12 cellular contexts compared by ENCODE assay signal in the genomic region with DNA sequence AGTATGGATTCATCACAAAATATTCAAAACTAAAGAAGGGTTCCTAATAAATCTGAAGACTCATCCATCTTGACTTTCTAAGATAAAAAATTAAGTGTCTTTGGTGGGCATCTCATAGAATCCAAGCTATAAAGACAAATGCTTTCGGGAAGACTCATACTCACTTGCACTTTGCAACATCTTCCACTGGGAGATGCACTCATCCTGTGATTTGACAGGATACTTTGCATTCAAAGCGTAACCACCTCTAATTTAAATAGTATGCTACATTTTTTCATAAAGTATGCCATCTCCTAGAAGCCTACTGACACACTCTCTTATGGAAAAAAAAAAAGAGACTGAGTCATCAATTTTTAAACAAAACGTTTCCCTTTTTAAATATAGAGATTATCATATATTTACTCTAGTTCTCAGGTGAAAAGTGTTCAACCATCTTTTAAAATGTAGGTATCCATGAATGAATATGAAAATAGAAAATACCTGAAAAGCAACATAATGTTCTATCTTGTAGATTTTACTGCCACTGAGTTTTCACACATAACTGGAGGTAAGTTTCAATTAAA.
DNase-seq lines count a peak whose midpoint lies in the region; ATAC-seq, FAIRE-seq and TF ChIP-seq lines count a peak whose summit lies in the region.
"Had no signal": no experiment of that assay in that cellular context is flagged by ENCODE, and none has a peak within 500 bp of the region (broad histone marks: within the 10 kb centered on the region; RNA-seq: fewer than 3 reads in every experiment).

No MANE protein-coding gene starts in this region.

- H3K27me3 Mint-ChIP-seq in activated T-helper 2 cell treated with anti-CD3 and anti-CD28 coated beads, Interferon-gamma antibody, Interleukin-2, Interleukin-4, amounts not matched to agents 10 μg/mL and 5 μg/mL and 100 μg/mL, durations not matched to agents 14 hours and 24 hours and 36 hours (ENCODE audit: low read depth), result no peaks in the 10 kb centered on the region

- no peak overlapping the region for H3K4me3 Mint-ChIP-seq in activated T-helper 2 cell treated with anti-CD3 and anti-CD28 coated beads, Interferon-gamma antibody, Interleukin-2, Interleukin-4, amounts not matched to agents 10 μg/mL and 5 μg/mL and 100 μg/mL, durations not matched to agents 14 hours and 24 hours and 36 hours (ENCODE audit: low read depth)
- H3K4me3 Mint-ChIP-seq: activated T-cell treated with anti-CD3 and anti-CD28 coated beads, Interleukin-2, amount 50 U/mL, for 72 hours; T-helper 1 cell treated with Interleukin-12 subunit alpha and Interleukin-12 subunit beta and Interleukin-4 antibody, amounts not matched to agents 30 μg/mL and 1 μg/mL, for 36 hours had no signal

- no peak for TF ChIP-seq EP300 in A549 (IDR thresholded peaks at IDR 0.05)

- no peak overlapping the region for H3K4me3 ChIP-seq in A549
- no peak overlapping the region for H3K4me3 ChIP-seq in RWPE2 (ENCODE audit: severe bottlenecking)
- H3K4me3 ChIP-seq in fibroblast of mammary gland (ENCODE audit: control insufficient read depth, low read depth, low read length), result no peak overlapping the region
- H3K4me3 ChIP-seq: thoracic aorta had no signal

- TF ChIP-seq CTCF in A549 (IDR thresholded peaks at IDR 0.05) (0 out of 3 replicates have a peak, but pooled peaks have one; percentile 15), RWPE2 (IDR thresholded peaks at IDR 0.05; ENCODE audit: poor library complexity, severe bottlenecking) (peak; percentile 87), fibroblast of mammary gland (conservative IDR thresholded peaks at IDR 0.05; ENCODE audit: control insufficient read depth, insufficient read depth, low read depth, low read length) (peak; percentile 48)

- TF ChIP-seq RAD21 in A549 (conservative IDR thresholded peaks at IDR 0.05 in 1 of 2, IDR thresholded peaks at IDR 0.05 in 1 of 2), result peak; percentile 17 to 34; a peak in 2 of 5 replicates

- H3K27ac ChIP-seq in A549, result no peak overlapping the region
- H3K27ac ChIP-seq in RWPE2 (ENCODE audit: poor library complexity, severe bottlenecking), result peak overlapping the region; percentile 55
- H3K27ac ChIP-seq: thoracic aorta had no signal

- POLR2A ChIA-PET in A549 (lab: Yijun Ruan, JAX), result no interaction called here

- H3K4me2 ChIP-seq in A549, result no peak overlapping the region

- no peak for FAIRE-seq in A549 (lab: Jason Lieb, UNC)
- peak; percentile 31 for FAIRE-seq in GM12891 (lab: Jason Lieb, UNC)

- TF ChIP-seq POLR2A in A549 (IDR thresholded peaks at IDR 0.05; ENCODE audit: low read length) (no peak), GM12891 (IDR thresholded peaks at IDR 0.05; ENCODE audit: low read depth, low read length) (no peak)

- H3K9me3 ChIP-seq in A549 (no peaks in the 10 kb centered on the region), RWPE2 (ENCODE audit: severe bottlenecking) (no peaks in the 10 kb centered on the region)
- H3K9me3 ChIP-seq: thoracic aorta had no signal

- H3K36me3 Mint-ChIP-seq in activated T-helper 2 cell treated with anti-CD3 and anti-CD28 coated beads, Interferon-gamma antibody, Interleukin-2, Interleukin-4, amounts not matched to agents 10 μg/mL and 5 μg/mL and 100 μg/mL, durations not matched to agents 14 hours and 24 hours and 36 hours (ENCODE audit: low read depth), result no peaks in the 10 kb centered on the region

- H3K9me3 Mint-ChIP-seq in activated T-helper 2 cell treated with anti-CD3 and anti-CD28 coated beads, Interferon-gamma antibody, Interleukin-2, Interleukin-4, amounts not matched to agents 10 μg/mL and 5 μg/mL and 100 μg/mL, durations not matched to agents 14 hours and 24 hours and 36 hours, result no peaks in the 10 kb centered on the region
- H3K9me3 Mint-ChIP-seq: activated T-cell treated with anti-CD3 and anti-CD28 coated beads, Interleukin-2, amount 50 U/mL, for 72 hours; T-helper 1 cell treated with Interleukin-12 subunit alpha and Interleukin-12 subunit beta and Interleukin-4 antibody, amounts not matched to agents 30 μg/mL and 1 μg/mL, for 36 hours had no signal

- no peaks in the 10 kb centered on the region for H3K36me3 ChIP-seq in RWPE2 (ENCODE audit: low read depth)
- H3K36me3 ChIP-seq: thoracic aorta had no signal

- H3K27me3 ChIP-seq in RWPE2 (ENCODE audit: insufficient read depth, poor library complexity, severe bottlenecking), result no peaks in the 10 kb centered on the region

- no peaks in the 10 kb centered on the region for H3K4me1 Mint-ChIP-seq in activated T-helper 2 cell treated with anti-CD3 and anti-CD28 coated beads, Interferon-gamma antibody, Interleukin-2, Interleukin-4, amounts not matched to agents 10 μg/mL and 5 μg/mL and 100 μg/mL, durations not matched to agents 14 hours and 24 hours and 36 hours (ENCODE audit: low read depth)

- H3K27ac Mint-ChIP-seq in activated T-helper 2 cell treated with anti-CD3 and anti-CD28 coated beads, Interferon-gamma antibody, Interleukin-2, Interleukin-4, amounts not matched to agents 10 μg/mL and 5 μg/mL and 100 μg/mL, durations not matched to agents 14 hours and 24 hours and 36 hours, result no peak overlapping the region
- H3K27ac Mint-ChIP-seq: activated T-cell treated with anti-CD3 and anti-CD28 coated beads, Interleukin-2, amount 50 U/mL, for 72 hours; T-helper 1 cell treated with Interleukin-12 subunit alpha and Interleukin-12 subunit beta and Interleukin-4 antibody, amounts not matched to agents 30 μg/mL and 1 μg/mL, for 36 hours had no signal

- CTCF ChIA-PET in A549 (lab: Yijun Ruan, JAX), result interaction anchor here (0.6 to 1.6 kb wide), 3 partner anchors 228 to 251 kb away, joined by 3 to 7 read pairs (median 3); no protein-coding TSS in a partner anchor

- ATAC-seq in A549 (no peak), RWPE2 (ENCODE audit: low read depth) (peak; percentile 84), HG02970 (IDR thresholded peaks at IDR 0.05; ENCODE audit: low FRiP score, unreplicated experiment) (no peak)
- ATAC-seq: activated T-cell treated with anti-CD3 and anti-CD28 coated beads, Interleukin-2, amount 50 U/mL, for 72 hours had no signal

- H3K4me1 ChIP-seq in A549, result no peaks in the 10 kb centered on the region
- H3K4me1 ChIP-seq in RWPE2 (ENCODE audit: insufficient read depth, poor library complexity, severe bottlenecking), result peaks cover 18% of the 10 kb centered on the region

- DNase-seq in A549 (ENCODE audit: low read depth in 1 of 2, low spot score in 1 of 2) (no peak), GM12891 (ENCODE audit: insufficient read length, low spot score) (no peak), RWPE2 (ENCODE audit: low spot score) (no peak), fibroblast of mammary gland (ENCODE audit: low read depth) (peak; percentile 11), EL (no peak), T-helper 2 cell (no peak)
- no peak for DNase-seq in activated T-helper 2 cell treated with anti-CD3 and anti-CD28 coated beads, Interferon-gamma antibody, Interleukin-2, Interleukin-4, amounts not matched to agents 10 μg/mL and 5 μg/mL and 100 μg/mL, durations not matched to agents 14 hours and 24 hours and 36 hours (ENCODE audit: low spot score)
- DNase-seq: activated T-cell treated with anti-CD3 and anti-CD28 coated beads, Interleukin-2, amount 50 U/mL, for 72 hours; effector memory CD4-positive, alpha-beta T cell had no signal

- intact Hi-C loops in activated T-helper 2 cell treated with anti-CD3 and anti-CD28 coated beads, Interferon-gamma antibody, Interleukin-2, Interleukin-4, amounts not matched to agents 10 μg/mL and 5 μg/mL and 100 μg/mL, durations not matched to agents 14 hours and 24 hours and 36 hours (cut with micrococcal nuclease), result no loop called here

- 2% methylated on average over 3 of the region's 3 CpGs for WGBS in A549 (ENCODE audit: missing lambda C conversion rate)

TF ChIP-seq in A549, 52 proteins besides CTCF, POLR2A, EP300 and RAD21 (continues in another document):
- TF ChIP-seq MAFK (IDR thresholded peaks at IDR 0.05; ENCODE audit: partially characterized antibody) (peak; percentile 55), RFX5 (IDR thresholded peaks at IDR 0.05) (no peak), NPAS2 (CRISPR knock-in tag; IDR thresholded peaks at IDR 0.05; ENCODE audit: borderline replicate concordance) (no peak), RCOR1 (IDR thresholded peaks at IDR 0.05; ENCODE audit: low read depth, low read length) (no peak), CHD2 (IDR thresholded peaks at IDR 0.05; ENCODE audit: low read length, partially characterized antibody) (no peak)

TF ChIP-seq in GM12891, 5 proteins besides CTCF, POLR2A, EP300 and RAD21:
- TF ChIP-seq POLR2AphosphoS5 (IDR thresholded peaks at IDR 0.05; ENCODE audit: low read depth, low read length), result no peak
- TF ChIP-seq POU2F2 (IDR thresholded peaks at IDR 0.05; ENCODE audit: low read depth, low read length), result no peak
- no peak for TF ChIP-seq PAX5 (IDR thresholded peaks at IDR 0.05; ENCODE audit: insufficient read depth, low read length, severe bottlenecking)
- no peak for TF ChIP-seq SPI1 (IDR thresholded peaks at IDR 0.05; ENCODE audit: low read depth, low read length)
- no peak for TF ChIP-seq TAF1 (IDR thresholded peaks at IDR 0.05; ENCODE audit: low read depth, low read length)

Comparison
In these comparisons a context has a peak if more than half of its experiments do, and no peak if none do; other contexts are left out.
1. CTCF ChIP-seq: peak in every context shown above with its lines; median percentile 87 in RWPE2; 48 in fibroblast of mammary gland; 15 in A549.